ENCODE assay signal across 2 cellular contexts in genomic region chr5:57032151-57032551, GRCh38.
TF ChIP-seq lines count a peak whose summit lies in the region.

No MANE protein-coding gene starts in this region.

TF ChIP-seq in A549, 52 proteins besides CTCF, POLR2A, EP300 and RAD21 (continued from another document):
- TF ChIP-seq MYC (IDR thresholded peaks at IDR 0.05; ENCODE audit: borderline replicate concordance, low read length) (no peak), JUNB (IDR thresholded peaks at IDR 0.05) (0 out of 2 replicates have a peak, but pooled peaks have one; percentile 20), CBX8 (IDR thresholded peaks at IDR 0.05) (no peak), POLR2AphosphoS2 (conservative IDR thresholded peaks at IDR 0.05; ENCODE audit: low read length) (no peak), NPAS2 (CRISPR knock-in tag; IDR thresholded peaks at IDR 0.05; ENCODE audit: borderline replicate concordance) (no peak), BHLHE40 (IDR thresholded peaks at IDR 0.05; ENCODE audit: low read depth, low read length) (no peak), PHF8 (IDR thresholded peaks at IDR 0.05; ENCODE audit: borderline replicate concordance, low read depth) (no peak), ZNF302 (CRISPR knock-in tag; IDR thresholded peaks at IDR 0.05) (no peak), MAZ (IDR thresholded peaks at IDR 0.05; ENCODE audit: borderline replicate concordance, low read depth, low read length) (no peak), KDM5A (IDR thresholded peaks at IDR 0.05) (no peak), CHD2 (IDR thresholded peaks at IDR 0.05; ENCODE audit: low read length, partially characterized antibody) (no peak), TP53 (CRISPR knock-in tag; IDR thresholded peaks at IDR 0.05) (no peak), FOSB (CRISPR knock-in tag; IDR thresholded peaks at IDR 0.05) (no peak), HES2 (IDR thresholded peaks at IDR 0.05) (no peak), RCOR1 (IDR thresholded peaks at IDR 0.05; ENCODE audit: low read depth, low read length) (no peak), NR3C1 (IDR thresholded peaks at IDR 0.05) (no peak), ZC3H11A (IDR thresholded peaks at IDR 0.05) (no peak)
- TF ChIP-seq, protein P1, sequence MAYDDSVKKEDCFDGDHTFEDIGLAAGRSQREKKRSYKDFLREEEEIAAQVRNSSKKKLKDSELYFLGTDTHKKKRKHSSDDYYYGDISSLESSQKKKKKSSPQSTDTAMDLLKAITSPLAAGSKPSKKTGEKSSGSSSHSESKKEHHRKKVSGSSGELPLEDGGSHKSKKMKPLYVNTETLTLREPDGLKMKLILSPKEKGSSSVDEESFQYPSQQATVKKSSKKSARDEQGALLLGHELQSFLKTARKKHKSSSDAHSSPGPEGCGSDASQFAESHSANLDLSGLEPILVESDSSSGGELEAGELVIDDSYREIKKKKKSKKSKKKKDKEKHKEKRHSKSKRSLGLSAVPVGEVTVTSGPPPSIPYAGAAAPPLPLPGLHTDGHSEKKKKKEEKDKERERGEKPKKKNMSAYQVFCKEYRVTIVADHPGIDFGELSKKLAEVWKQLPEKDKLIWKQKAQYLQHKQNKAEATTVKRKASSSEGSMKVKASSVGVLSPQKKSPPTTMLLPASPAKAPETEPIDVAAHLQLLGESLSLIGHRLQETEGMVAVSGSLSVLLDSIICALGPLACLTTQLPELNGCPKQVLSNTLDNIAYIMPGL (CRISPR knock-in tag; IDR thresholded peaks at IDR 0.05; ENCODE audit: borderline replicate concordance): no peak
- TF ChIP-seq, protein P2, sequence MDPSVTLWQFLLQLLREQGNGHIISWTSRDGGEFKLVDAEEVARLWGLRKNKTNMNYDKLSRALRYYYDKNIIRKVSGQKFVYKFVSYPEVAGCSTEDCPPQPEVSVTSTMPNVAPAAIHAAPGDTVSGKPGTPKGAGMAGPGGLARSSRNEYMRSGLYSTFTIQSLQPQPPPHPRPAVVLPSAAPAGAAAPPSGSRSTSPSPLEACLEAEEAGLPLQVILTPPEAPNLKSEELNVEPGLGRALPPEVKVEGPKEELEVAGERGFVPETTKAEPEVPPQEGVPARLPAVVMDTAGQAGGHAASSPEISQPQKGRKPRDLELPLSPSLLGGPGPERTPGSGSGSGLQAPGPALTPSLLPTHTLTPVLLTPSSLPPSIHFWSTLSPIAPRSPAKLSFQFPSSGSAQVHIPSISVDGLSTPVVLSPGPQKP (IDR thresholded peaks at IDR 0.05; ENCODE audit: low read depth, low read length): no peak
- TF ChIP-seq, protein P3, sequence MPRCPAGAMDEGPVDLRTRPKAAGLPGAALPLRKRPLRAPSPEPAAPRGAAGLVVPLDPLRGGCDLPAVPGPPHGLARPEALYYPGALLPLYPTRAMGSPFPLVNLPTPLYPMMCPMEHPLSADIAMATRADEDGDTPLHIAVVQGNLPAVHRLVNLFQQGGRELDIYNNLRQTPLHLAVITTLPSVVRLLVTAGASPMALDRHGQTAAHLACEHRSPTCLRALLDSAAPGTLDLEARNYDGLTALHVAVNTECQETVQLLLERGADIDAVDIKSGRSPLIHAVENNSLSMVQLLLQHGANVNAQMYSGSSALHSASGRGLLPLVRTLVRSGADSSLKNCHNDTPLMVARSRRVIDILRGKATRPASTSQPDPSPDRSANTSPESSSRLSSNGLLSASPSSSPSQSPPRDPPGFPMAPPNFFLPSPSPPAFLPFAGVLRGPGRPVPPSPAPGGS (IDR thresholded peaks at IDR 0.05): no peak
- TF ChIP-seq, protein P4, sequence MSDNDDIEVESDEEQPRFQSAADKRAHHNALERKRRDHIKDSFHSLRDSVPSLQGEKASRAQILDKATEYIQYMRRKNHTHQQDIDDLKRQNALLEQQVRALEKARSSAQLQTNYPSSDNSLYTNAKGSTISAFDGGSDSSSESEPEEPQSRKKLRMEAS (IDR thresholded peaks at IDR 0.05): 0 out of 2 replicates have a peak, but pooled peaks have one; percentile 18

TF ChIP-seq in HEK293, 187 proteins besides CTCF, POLR2A, EP300 and RAD21 (continued from another document):
- TF ChIP-seq ZNF223 (tag by site-specific recombination; IDR thresholded peaks at IDR 0.05): no peak
- 0 out of 2 replicates have a peak, but pooled peaks have one; percentile 28 for TF ChIP-seq SP7 (tag by site-specific recombination; IDR thresholded peaks at IDR 0.05)
- TF ChIP-seq ZNF707 (tag by site-specific recombination; IDR thresholded peaks at IDR 0.05): no peak
- TF ChIP-seq ZNF266 (tag by site-specific recombination; IDR thresholded peaks at IDR 0.05; ENCODE audit: low read depth): no peak
- TF ChIP-seq ZNF585B (tag by site-specific recombination; IDR thresholded peaks at IDR 0.05): no peak
- TF ChIP-seq ZNF394 (tag by site-specific recombination; IDR thresholded peaks at IDR 0.05; ENCODE audit: borderline replicate concordance): no peak
- no peak for TF ChIP-seq TCF7L2 (IDR thresholded peaks at IDR 0.05; ENCODE audit: borderline replicate concordance, low read depth, low read length)
- no peak for TF ChIP-seq ZNF610 (tag by site-specific recombination; IDR thresholded peaks at IDR 0.05; ENCODE audit: borderline replicate concordance)
- TF ChIP-seq ZNF214 (tag by site-specific recombination; IDR thresholded peaks at IDR 0.05; ENCODE audit: borderline replicate concordance): no peak
- TF ChIP-seq HOXA7 (CRISPR knock-in tag; IDR thresholded peaks at IDR 0.05; ENCODE audit: borderline replicate concordance): no peak
- TF ChIP-seq, protein P5, sequence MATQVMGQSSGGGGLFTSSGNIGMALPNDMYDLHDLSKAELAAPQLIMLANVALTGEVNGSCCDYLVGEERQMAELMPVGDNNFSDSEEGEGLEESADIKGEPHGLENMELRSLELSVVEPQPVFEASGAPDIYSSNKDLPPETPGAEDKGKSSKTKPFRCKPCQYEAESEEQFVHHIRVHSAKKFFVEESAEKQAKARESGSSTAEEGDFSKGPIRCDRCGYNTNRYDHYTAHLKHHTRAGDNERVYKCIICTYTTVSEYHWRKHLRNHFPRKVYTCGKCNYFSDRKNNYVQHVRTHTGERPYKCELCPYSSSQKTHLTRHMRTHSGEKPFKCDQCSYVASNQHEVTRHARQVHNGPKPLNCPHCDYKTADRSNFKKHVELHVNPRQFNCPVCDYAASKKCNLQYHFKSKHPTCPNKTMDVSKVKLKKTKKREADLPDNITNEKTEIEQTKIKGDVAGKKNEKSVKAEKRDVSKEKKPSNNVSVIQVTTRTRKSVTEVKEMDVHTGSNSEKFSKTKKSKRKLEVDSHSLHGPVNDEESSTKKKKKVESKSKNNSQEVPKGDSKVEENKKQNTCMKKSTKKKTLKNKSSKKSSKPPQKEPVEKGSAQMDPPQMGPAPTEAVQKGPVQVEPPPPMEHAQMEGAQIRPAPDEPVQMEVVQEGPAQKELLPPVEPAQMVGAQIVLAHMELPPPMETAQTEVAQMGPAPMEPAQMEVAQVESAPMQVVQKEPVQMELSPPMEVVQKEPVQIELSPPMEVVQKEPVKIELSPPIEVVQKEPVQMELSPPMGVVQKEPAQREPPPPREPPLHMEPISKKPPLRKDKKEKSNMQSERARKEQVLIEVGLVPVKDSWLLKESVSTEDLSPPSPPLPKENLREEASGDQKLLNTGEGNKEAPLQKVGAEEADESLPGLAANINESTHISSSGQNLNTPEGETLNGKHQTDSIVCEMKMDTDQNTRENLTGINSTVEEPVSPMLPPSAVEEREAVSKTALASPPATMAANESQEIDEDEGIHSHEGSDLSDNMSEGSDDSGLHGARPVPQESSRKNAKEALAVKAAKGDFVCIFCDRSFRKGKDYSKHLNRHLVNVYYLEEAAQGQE (tag by site-specific recombination; IDR thresholded peaks at IDR 0.05): peak; percentile 64; the same call in 1 of the 2 replicates
- no peak for TF ChIP-seq SP2 (tag by site-specific recombination; IDR thresholded peaks at IDR 0.05)
- TF ChIP-seq, protein P6, sequence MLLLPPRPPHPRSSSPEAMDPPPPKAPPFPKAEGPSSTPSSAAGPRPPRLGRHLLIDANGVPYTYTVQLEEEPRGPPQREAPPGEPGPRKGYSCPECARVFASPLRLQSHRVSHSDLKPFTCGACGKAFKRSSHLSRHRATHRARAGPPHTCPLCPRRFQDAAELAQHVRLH (tag by site-specific recombination; IDR thresholded peaks at IDR 0.05): no peak
- peak; percentile 86 for TF ChIP-seq KLF17 (tag by site-specific recombination; IDR thresholded peaks at IDR 0.05)
- TF ChIP-seq, protein P7, sequence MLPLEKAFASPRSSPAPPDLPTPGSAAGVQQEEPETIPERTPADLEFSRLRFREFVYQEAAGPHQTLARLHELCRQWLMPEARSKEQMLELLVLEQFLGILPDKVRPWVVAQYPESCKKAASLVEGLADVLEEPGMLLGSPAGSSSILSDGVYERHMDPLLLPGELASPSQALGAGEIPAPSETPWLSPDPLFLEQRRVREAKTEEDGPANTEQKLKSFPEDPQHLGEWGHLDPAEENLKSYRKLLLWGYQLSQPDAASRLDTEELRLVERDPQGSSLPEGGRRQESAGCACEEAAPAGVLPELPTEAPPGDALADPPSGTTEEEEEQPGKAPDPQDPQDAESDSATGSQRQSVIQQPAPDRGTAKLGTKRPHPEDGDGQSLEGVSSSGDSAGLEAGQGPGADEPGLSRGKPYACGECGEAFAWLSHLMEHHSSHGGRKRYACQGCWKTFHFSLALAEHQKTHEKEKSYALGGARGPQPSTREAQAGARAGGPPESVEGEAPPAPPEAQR (tag by site-specific recombination; IDR thresholded peaks at IDR 0.05): no peak
- no peak for TF ChIP-seq ZBTB8A (tag by site-specific recombination; IDR thresholded peaks at IDR 0.05)
- no peak for TF ChIP-seq ZNF514 (tag by site-specific recombination; IDR thresholded peaks at IDR 0.05)
- TF ChIP-seq, protein P8, sequence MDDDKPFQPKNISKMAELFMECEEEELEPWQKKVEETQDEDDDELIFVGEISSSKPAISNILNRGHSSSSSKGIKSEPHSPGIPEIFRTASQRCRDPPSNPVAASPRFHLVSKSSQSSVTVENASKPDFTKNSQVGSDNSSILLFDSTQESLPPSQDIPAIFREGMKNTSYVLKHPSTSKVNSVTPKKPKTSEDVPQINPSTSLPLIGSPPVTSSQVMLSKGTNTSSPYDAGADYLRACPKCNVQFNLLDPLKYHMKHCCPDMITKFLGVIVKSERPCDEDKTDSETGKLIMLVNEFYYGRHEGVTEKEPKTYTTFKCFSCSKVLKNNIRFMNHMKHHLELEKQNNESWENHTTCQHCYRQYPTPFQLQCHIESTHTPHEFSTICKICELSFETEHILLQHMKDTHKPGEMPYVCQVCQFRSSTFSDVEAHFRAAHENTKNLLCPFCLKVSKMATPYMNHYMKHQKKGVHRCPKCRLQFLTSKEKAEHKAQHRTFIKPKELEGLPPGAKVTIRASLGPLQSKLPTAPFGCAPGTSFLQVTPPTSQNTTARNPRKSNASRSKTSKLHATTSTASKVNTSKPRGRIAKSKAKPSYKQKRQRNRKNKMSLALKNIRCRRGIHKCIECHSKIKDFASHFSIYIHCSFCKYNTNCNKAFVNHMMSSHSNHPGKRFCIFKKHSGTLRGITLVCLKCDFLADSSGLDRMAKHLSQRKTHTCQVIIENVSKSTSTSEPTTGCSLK (tag by site-specific recombination; IDR thresholded peaks at IDR 0.05): no peak
- no peak for TF ChIP-seq ZNF121 (tag by site-specific recombination; IDR thresholded peaks at IDR 0.05)
- TF ChIP-seq ZNF76 (tag by site-specific recombination; IDR thresholded peaks at IDR 0.05; ENCODE audit: borderline replicate concordance, low read depth): no peak
- TF ChIP-seq ZBTB20 (tag by site-specific recombination; IDR thresholded peaks at IDR 0.05): peak; percentile 31; the same call in 1 of the 2 replicates
- TF ChIP-seq, protein P9, sequence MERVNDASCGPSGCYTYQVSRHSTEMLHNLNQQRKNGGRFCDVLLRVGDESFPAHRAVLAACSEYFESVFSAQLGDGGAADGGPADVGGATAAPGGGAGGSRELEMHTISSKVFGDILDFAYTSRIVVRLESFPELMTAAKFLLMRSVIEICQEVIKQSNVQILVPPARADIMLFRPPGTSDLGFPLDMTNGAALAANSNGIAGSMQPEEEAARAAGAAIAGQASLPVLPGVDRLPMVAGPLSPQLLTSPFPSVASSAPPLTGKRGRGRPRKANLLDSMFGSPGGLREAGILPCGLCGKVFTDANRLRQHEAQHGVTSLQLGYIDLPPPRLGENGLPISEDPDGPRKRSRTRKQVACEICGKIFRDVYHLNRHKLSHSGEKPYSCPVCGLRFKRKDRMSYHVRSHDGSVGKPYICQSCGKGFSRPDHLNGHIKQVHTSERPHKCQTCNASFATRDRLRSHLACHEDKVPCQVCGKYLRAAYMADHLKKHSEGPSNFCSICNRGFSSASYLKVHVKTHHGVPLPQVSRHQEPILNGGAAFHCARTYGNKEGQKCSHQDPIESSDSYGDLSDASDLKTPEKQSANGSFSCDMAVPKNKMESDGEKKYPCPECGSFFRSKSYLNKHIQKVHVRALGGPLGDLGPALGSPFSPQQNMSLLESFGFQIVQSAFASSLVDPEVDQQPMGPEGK (tag by site-specific recombination; IDR thresholded peaks at IDR 0.05): no peak
- TF ChIP-seq ZIC2 (tag by site-specific recombination; IDR thresholded peaks at IDR 0.05): peak; percentile 66
